Comparison of ENCODE assay signal across 1 cellular context in the genomic region with DNA sequence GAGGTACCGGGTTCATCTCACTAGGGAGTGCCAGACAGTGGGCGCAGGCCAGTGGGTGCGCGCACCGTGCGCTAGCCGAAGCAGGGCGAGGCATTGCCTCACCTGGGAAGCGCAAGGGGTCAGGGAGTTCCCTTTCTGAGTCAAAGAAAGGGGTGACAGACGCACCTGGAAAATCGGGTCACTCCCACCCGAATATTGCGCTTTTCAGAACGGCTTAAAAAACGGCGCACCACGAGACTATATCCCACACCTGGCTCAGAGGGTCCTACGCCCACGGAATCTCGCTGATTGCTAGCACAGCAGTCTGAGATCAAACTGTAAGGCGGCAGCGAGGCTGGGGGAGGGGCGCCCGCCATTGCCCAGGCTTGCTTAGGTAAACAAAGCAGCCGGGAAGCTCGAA.
TF ChIP-seq lines count a peak whose summit lies in the region.

No MANE protein-coding gene starts in this region.

TF ChIP-seq in HEK293, 187 proteins besides CTCF, POLR2A, EP300 and RAD21 (continued from another document):
- TF ChIP-seq, protein P1, sequence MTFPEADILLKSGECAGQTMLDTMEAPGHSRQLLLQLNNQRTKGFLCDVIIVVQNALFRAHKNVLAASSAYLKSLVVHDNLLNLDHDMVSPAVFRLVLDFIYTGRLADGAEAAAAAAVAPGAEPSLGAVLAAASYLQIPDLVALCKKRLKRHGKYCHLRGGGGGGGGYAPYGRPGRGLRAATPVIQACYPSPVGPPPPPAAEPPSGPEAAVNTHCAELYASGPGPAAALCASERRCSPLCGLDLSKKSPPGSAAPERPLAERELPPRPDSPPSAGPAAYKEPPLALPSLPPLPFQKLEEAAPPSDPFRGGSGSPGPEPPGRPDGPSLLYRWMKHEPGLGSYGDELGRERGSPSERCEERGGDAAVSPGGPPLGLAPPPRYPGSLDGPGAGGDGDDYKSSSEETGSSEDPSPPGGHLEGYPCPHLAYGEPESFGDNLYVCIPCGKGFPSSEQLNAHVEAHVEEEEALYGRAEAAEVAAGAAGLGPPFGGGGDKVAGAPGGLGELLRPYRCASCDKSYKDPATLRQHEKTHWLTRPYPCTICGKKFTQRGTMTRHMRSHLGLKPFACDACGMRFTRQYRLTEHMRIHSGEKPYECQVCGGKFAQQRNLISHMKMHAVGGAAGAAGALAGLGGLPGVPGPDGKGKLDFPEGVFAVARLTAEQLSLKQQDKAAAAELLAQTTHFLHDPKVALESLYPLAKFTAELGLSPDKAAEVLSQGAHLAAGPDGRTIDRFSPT (tag by site-specific recombination; IDR thresholded peaks at IDR 0.05), result 0 out of 2 replicates have a peak, but pooled peaks have one; percentile 9
- TF ChIP-seq, protein P2, sequence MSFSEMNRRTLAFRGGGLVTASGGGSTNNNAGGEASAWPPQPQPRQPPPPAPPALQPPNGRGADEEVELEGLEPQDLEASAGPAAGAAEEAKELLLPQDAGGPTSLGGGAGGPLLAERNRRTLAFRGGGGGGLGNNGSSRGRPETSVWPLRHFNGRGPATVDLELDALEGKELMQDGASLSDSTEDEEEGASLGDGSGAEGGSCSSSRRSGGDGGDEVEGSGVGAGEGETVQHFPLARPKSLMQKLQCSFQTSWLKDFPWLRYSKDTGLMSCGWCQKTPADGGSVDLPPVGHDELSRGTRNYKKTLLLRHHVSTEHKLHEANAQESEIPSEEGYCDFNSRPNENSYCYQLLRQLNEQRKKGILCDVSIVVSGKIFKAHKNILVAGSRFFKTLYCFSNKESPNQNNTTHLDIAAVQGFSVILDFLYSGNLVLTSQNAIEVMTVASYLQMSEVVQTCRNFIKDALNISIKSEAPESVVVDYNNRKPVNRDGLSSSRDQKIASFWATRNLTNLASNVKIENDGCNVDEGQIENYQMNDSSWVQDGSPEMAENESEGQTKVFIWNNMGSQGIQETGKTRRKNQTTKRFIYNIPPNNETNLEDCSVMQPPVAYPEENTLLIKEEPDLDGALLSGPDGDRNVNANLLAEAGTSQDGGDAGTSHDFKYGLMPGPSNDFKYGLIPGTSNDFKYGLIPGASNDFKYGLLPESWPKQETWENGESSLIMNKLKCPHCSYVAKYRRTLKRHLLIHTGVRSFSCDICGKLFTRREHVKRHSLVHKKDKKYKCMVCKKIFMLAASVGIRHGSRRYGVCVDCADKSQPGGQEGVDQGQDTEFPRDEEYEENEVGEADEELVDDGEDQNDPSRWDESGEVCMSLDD (tag by site-specific recombination; IDR thresholded peaks at IDR 0.05), result 0 out of 2 replicates have a peak, but pooled peaks have one; percentile 24
- peak; percentile 84 for TF ChIP-seq ZBTB48 (tag by site-specific recombination; IDR thresholded peaks at IDR 0.05)
- TF ChIP-seq, protein P3, sequence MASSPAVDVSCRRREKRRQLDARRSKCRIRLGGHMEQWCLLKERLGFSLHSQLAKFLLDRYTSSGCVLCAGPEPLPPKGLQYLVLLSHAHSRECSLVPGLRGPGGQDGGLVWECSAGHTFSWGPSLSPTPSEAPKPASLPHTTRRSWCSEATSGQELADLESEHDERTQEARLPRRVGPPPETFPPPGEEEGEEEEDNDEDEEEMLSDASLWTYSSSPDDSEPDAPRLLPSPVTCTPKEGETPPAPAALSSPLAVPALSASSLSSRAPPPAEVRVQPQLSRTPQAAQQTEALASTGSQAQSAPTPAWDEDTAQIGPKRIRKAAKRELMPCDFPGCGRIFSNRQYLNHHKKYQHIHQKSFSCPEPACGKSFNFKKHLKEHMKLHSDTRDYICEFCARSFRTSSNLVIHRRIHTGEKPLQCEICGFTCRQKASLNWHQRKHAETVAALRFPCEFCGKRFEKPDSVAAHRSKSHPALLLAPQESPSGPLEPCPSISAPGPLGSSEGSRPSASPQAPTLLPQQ (tag by site-specific recombination; IDR thresholded peaks at IDR 0.05), result 0 out of 2 replicates have a peak, but pooled peaks have one; percentile 39
